In genomic region chr3:63900459-63900858, GRCh38 we compare ENCODE assay signal across 1 cellular context.
TF ChIP-seq lines count a peak whose summit lies in the region.

No MANE protein-coding gene starts in this region.

TF ChIP-seq in HepG2, 621 proteins besides CTCF, POLR2A, EP300 and RAD21:
- TF ChIP-seq ZFP90 (CRISPR knock-in tag; IDR thresholded peaks at IDR 0.05; ENCODE audit: borderline replicate concordance) (no peak), MIER3 (CRISPR knock-in tag; IDR thresholded peaks at IDR 0.05; ENCODE audit: borderline replicate concordance) (no peak), ZNF264 (CRISPR knock-in tag; IDR thresholded peaks at IDR 0.05) (no peak), ZNF792 (CRISPR knock-in tag; IDR thresholded peaks at IDR 0.05) (no peak), ZBTB38 (CRISPR knock-in tag; IDR thresholded peaks at IDR 0.05) (no peak), ZMYM3 (CRISPR knock-in tag; IDR thresholded peaks at IDR 0.05) (no peak), HOXA5 (CRISPR knock-in tag; IDR thresholded peaks at IDR 0.05) (no peak), ZFX (CRISPR knock-in tag; IDR thresholded peaks at IDR 0.05; ENCODE audit: low read depth) (no peak), ZMYM2 (CRISPR knock-in tag; IDR thresholded peaks at IDR 0.05) (no peak), ETV6 (CRISPR knock-in tag; conservative IDR thresholded peaks at IDR 0.05) (no peak), CHD4 (IDR thresholded peaks at IDR 0.05; ENCODE audit: borderline replicate concordance, low read length) (no peak), ZFP36L1 (CRISPR knock-in tag; IDR thresholded peaks at IDR 0.05) (no peak), HNF4A (CRISPR knock-in tag; IDR thresholded peaks at IDR 0.05) (no peak)
- TF ChIP-seq, protein P1, sequence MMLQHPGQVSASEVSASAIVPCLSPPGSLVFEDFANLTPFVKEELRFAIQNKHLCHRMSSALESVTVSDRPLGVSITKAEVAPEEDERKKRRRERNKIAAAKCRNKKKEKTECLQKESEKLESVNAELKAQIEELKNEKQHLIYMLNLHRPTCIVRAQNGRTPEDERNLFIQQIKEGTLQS (CRISPR knock-in tag; IDR thresholded peaks at IDR 0.05), result no peak
- TF ChIP-seq, protein P2, sequence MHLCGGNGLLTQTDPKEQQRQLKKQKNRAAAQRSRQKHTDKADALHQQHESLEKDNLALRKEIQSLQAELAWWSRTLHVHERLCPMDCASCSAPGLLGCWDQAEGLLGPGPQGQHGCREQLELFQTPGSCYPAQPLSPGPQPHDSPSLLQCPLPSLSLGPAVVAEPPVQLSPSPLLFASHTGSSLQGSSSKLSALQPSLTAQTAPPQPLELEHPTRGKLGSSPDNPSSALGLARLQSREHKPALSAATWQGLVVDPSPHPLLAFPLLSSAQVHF (CRISPR knock-in tag; IDR thresholded peaks at IDR 0.05), result no peak
- TF ChIP-seq, protein P3, sequence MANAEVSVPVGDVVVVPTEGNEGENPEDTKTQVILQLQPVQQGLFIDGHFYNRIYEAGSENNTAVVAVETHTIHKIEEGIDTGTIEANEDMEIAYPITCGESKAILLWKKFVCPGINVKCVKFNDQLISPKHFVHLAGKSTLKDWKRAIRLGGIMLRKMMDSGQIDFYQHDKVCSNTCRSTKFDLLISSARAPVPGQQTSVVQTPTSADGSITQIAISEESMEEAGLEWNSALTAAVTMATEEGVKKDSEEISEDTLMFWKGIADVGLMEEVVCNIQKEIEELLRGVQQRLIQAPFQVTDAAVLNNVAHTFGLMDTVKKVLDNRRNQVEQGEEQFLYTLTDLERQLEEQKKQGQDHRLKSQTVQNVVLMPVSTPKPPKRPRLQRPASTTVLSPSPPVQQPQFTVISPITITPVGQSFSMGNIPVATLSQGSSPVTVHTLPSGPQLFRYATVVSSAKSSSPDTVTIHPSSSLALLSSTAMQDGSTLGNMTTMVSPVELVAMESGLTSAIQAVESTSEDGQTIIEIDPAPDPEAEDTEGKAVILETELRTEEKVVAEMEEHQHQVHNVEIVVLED (CRISPR knock-in tag; IDR thresholded peaks at IDR 0.05; ENCODE audit: borderline replicate concordance), result no peak
